In genomic region chr7:44743750-44744149, GRCh38 we compare ENCODE assay signal across 14 cellular contexts.
"Had no signal": no experiment of that assay in that cellular context is flagged by ENCODE, and none has a peak within 500 bp of the region (broad histone marks: within the 10 kb centered on the region; RNA-seq: fewer than 3 reads in every experiment).

No MANE protein-coding gene starts in this region.

- ATAC-seq: effector memory CD8-positive, alpha-beta T cell; T-helper 17 cell; WTC11 had no signal

- H3K27ac Mint-ChIP-seq: activated naive CD4-positive, alpha-beta T cell treated with anti-CD3 and anti-CD28 coated beads, Interleukin-2, amount 10 ng/mL, durations not matched to agents 7 days and 5 days; activated T-helper 2 cell treated with anti-CD3 and anti-CD28 coated beads, Interferon-gamma antibody, Interleukin-2, Interleukin-4, amounts not matched to agents 10 μg/mL and 5 μg/mL and 100 μg/mL, durations not matched to agents 14 hours and 24 hours and 36 hours; effector memory CD8-positive, alpha-beta T cell; nephron progenitor cell; T-helper 17 cell; WTC11 had no signal

- H3K27me3 ChIP-seq: tibial artery had no signal

- H3K36me3 ChIP-seq: tibial artery had no signal

- H3K36me3 Mint-ChIP-seq: activated naive CD4-positive, alpha-beta T cell treated with anti-CD3 and anti-CD28 coated beads, Interleukin-2, amount 10 ng/mL, durations not matched to agents 7 days and 5 days; WTC11 had no signal

- H3K27ac ChIP-seq: coronary artery, SK-N-MC, tibial artery had no signal

- H3K4me1 ChIP-seq: tibial artery had no signal

- DNase-seq: activated CD4-positive, alpha-beta T cell treated with anti-CD3 and anti-CD28 coated beads, Interleukin-2, amount 50 U/mL, for 1 hour; activated naive CD4-positive, alpha-beta T cell treated with anti-CD3 and anti-CD28 coated beads, Interleukin-2, amount 10 ng/mL, durations not matched to agents 7 days and 5 days; activated T-cell treated with anti-CD3 and anti-CD28 coated beads for 4 hours; central memory CD4-positive, alpha-beta T cell; effector memory CD8-positive, alpha-beta T cell; hypothalamus; nephron progenitor cell; stimulated activated CD4-positive, alpha-beta T cell treated with anti-CD3 and anti-CD28 coated beads, Interleukin-4, amount 100 ng/mL, for 4 hours; T-helper 17 cell; tibial artery had no signal

- H3K9me3 ChIP-seq: tibial artery had no signal

- H3K4me3 ChIP-seq: coronary artery, SK-N-MC, tibial artery had no signal

- H3K4me3 Mint-ChIP-seq: activated naive CD4-positive, alpha-beta T cell treated with anti-CD3 and anti-CD28 coated beads, Interleukin-2, amount 10 ng/mL, durations not matched to agents 7 days and 5 days; effector memory CD8-positive, alpha-beta T cell; nephron progenitor cell; T-helper 17 cell; WTC11 had no signal

- H3K27me3 Mint-ChIP-seq: activated naive CD4-positive, alpha-beta T cell treated with anti-CD3 and anti-CD28 coated beads, Interleukin-2, amount 10 ng/mL, durations not matched to agents 7 days and 5 days; effector memory CD8-positive, alpha-beta T cell; T-helper 17 cell had no signal

- H3K9me3 Mint-ChIP-seq: activated naive CD4-positive, alpha-beta T cell treated with anti-CD3 and anti-CD28 coated beads, Interleukin-2, amount 10 ng/mL, durations not matched to agents 7 days and 5 days; activated T-helper 2 cell treated with anti-CD3 and anti-CD28 coated beads, Interferon-gamma antibody, Interleukin-2, Interleukin-4, amounts not matched to agents 10 μg/mL and 5 μg/mL and 100 μg/mL, durations not matched to agents 14 hours and 24 hours and 36 hours; effector memory CD8-positive, alpha-beta T cell; nephron progenitor cell; WTC11 had no signal
